ENCODE assay signal across 2 cellular contexts in genomic region chr11:1128333-1129142, GRCh38.
TF ChIP-seq lines count a peak whose summit lies in the region.

No MANE protein-coding gene starts in this region.

TF ChIP-seq in WTC11, 78 proteins besides CTCF, POLR2A, EP300 and RAD21:
- no peak for TF ChIP-seq ATF3 (CRISPR knock-in tag; conservative IDR thresholded peaks at IDR 0.05)
- TF ChIP-seq, protein P1, sequence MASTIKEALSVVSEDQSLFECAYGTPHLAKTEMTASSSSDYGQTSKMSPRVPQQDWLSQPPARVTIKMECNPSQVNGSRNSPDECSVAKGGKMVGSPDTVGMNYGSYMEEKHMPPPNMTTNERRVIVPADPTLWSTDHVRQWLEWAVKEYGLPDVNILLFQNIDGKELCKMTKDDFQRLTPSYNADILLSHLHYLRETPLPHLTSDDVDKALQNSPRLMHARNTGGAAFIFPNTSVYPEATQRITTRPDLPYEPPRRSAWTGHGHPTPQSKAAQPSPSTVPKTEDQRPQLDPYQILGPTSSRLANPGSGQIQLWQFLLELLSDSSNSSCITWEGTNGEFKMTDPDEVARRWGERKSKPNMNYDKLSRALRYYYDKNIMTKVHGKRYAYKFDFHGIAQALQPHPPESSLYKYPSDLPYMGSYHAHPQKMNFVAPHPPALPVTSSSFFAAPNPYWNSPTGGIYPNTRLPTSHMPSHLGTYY (CRISPR knock-in tag; IDR thresholded peaks at IDR 0.05), result no peak
- no peak for TF ChIP-seq CREM (CRISPR knock-in tag; IDR thresholded peaks at IDR 0.05)
- no peak for TF ChIP-seq GRHL2 (CRISPR knock-in tag; IDR thresholded peaks at IDR 0.05; ENCODE audit: insufficient replicate concordance, severe bottlenecking)
- TF ChIP-seq, protein P2, sequence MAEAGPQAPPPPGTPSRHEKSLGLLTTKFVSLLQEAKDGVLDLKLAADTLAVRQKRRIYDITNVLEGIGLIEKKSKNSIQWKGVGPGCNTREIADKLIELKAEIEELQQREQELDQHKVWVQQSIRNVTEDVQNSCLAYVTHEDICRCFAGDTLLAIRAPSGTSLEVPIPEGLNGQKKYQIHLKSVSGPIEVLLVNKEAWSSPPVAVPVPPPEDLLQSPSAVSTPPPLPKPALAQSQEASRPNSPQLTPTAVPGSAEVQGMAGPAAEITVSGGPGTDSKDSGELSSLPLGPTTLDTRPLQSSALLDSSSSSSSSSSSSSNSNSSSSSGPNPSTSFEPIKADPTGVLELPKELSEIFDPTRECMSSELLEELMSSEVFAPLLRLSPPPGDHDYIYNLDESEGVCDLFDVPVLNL (CRISPR knock-in tag; IDR thresholded peaks at IDR 0.05; ENCODE audit: borderline replicate concordance, low read depth), result no peak
- TF ChIP-seq HMGXB4 (CRISPR knock-in tag; IDR thresholded peaks at IDR 0.05), result no peak
- TF ChIP-seq ESRRA (CRISPR knock-in tag; IDR thresholded peaks at IDR 0.05; ENCODE audit: borderline replicate concordance), result no peak
- TF ChIP-seq, protein P3, sequence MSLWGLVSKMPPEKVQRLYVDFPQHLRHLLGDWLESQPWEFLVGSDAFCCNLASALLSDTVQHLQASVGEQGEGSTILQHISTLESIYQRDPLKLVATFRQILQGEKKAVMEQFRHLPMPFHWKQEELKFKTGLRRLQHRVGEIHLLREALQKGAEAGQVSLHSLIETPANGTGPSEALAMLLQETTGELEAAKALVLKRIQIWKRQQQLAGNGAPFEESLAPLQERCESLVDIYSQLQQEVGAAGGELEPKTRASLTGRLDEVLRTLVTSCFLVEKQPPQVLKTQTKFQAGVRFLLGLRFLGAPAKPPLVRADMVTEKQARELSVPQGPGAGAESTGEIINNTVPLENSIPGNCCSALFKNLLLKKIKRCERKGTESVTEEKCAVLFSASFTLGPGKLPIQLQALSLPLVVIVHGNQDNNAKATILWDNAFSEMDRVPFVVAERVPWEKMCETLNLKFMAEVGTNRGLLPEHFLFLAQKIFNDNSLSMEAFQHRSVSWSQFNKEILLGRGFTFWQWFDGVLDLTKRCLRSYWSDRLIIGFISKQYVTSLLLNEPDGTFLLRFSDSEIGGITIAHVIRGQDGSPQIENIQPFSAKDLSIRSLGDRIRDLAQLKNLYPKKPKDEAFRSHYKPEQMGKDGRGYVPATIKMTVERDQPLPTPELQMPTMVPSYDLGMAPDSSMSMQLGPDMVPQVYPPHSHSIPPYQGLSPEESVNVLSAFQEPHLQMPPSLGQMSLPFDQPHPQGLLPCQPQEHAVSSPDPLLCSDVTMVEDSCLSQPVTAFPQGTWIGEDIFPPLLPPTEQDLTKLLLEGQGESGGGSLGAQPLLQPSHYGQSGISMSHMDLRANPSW (CRISPR knock-in tag; conservative IDR thresholded peaks at IDR 0.05; ENCODE audit: low read depth), result no peak
- TF ChIP-seq NFYB (CRISPR knock-in tag; conservative IDR thresholded peaks at IDR 0.05; ENCODE audit: low read depth), result no peak
- no peak for TF ChIP-seq E2F1 (CRISPR knock-in tag; IDR thresholded peaks at IDR 0.05)
- TF ChIP-seq RELA (CRISPR knock-in tag; IDR thresholded peaks at IDR 0.05; ENCODE audit: borderline replicate concordance), result no peak
- TF ChIP-seq EMX1 (CRISPR knock-in tag; IDR thresholded peaks at IDR 0.05), result no peak
- TF ChIP-seq GTF2I (CRISPR knock-in tag; conservative IDR thresholded peaks at IDR 0.05), result no peak
- no peak for TF ChIP-seq JUN (CRISPR knock-in tag; IDR thresholded peaks at IDR 0.05)
- no peak for TF ChIP-seq IRF1 (CRISPR knock-in tag; IDR thresholded peaks at IDR 0.05)
- no peak for TF ChIP-seq TP53 (CRISPR knock-in tag; IDR thresholded peaks at IDR 0.05)
TF ChIP-seq in WTC11: peak in this region for 0.

TF ChIP-seq in HepG2, 621 proteins besides CTCF, POLR2A, EP300 and RAD21:
- TF ChIP-seq PPARG (CRISPR knock-in tag; conservative IDR thresholded peaks at IDR 0.05) (no peak), EZH2 (conservative IDR thresholded peaks at IDR 0.05; ENCODE audit: low read depth, low read length) (0 out of 2 replicates have a peak, but pooled peaks have one; percentile 31), BCLAF1 (IDR thresholded peaks at IDR 0.05) (no peak), FOXA1 (IDR thresholded peaks at IDR 0.05) (no peak), FOXA1 (CRISPR knock-in tag; IDR thresholded peaks at IDR 0.05) (no peak), PCBP1 (IDR thresholded peaks at IDR 0.05; ENCODE audit: borderline replicate concordance, low read depth, low read length) (no peak), ETS1 (CRISPR knock-in tag; IDR thresholded peaks at IDR 0.05) (no peak), FOXO4 (CRISPR knock-in tag; conservative IDR thresholded peaks at IDR 0.05) (no peak)
